In the genomic region with DNA sequence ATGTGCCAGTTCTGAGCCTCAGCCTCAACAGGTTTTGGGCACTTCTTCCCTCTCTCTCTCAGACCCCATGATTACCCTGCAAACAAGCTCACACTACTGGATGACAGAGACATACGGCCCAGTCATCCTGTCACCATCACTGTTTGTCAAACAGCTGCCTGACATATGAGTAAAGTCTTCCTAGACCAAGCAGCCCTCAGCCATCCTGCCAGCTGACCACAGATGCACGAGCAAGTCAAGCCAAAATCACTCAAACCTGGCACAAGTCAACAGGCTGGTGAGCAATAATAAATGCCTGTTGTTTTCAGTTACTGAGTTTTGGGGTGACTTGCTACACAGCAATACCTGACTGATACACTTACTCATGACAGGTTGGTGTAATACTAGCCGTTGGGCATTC, we compare ENCODE assay signal across 1 cellular context.
TF ChIP-seq lines count a peak whose summit lies in the region.

No MANE protein-coding gene starts in this region.

TF ChIP-seq in GM12878, 131 proteins besides CTCF, POLR2A, EP300 and RAD21 (continued from another document):
- TF ChIP-seq, protein P1, sequence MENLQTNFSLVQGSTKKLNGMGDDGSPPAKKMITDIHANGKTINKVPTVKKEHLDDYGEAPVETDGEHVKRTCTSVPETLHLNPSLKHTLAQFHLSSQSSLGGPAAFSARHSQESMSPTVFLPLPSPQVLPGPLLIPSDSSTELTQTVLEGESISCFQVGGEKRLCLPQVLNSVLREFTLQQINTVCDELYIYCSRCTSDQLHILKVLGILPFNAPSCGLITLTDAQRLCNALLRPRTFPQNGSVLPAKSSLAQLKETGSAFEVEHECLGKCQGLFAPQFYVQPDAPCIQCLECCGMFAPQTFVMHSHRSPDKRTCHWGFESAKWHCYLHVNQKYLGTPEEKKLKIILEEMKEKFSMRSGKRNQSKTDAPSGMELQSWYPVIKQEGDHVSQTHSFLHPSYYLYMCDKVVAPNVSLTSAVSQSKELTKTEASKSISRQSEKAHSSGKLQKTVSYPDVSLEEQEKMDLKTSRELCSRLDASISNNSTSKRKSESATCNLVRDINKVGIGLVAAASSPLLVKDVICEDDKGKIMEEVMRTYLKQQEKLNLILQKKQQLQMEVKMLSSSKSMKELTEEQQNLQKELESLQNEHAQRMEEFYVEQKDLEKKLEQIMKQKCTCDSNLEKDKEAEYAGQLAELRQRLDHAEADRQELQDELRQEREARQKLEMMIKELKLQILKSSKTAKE (IDR thresholded peaks at IDR 0.05; ENCODE audit: low read depth, poor library complexity, severe bottlenecking), result no peak
- TF ChIP-seq, protein P2, sequence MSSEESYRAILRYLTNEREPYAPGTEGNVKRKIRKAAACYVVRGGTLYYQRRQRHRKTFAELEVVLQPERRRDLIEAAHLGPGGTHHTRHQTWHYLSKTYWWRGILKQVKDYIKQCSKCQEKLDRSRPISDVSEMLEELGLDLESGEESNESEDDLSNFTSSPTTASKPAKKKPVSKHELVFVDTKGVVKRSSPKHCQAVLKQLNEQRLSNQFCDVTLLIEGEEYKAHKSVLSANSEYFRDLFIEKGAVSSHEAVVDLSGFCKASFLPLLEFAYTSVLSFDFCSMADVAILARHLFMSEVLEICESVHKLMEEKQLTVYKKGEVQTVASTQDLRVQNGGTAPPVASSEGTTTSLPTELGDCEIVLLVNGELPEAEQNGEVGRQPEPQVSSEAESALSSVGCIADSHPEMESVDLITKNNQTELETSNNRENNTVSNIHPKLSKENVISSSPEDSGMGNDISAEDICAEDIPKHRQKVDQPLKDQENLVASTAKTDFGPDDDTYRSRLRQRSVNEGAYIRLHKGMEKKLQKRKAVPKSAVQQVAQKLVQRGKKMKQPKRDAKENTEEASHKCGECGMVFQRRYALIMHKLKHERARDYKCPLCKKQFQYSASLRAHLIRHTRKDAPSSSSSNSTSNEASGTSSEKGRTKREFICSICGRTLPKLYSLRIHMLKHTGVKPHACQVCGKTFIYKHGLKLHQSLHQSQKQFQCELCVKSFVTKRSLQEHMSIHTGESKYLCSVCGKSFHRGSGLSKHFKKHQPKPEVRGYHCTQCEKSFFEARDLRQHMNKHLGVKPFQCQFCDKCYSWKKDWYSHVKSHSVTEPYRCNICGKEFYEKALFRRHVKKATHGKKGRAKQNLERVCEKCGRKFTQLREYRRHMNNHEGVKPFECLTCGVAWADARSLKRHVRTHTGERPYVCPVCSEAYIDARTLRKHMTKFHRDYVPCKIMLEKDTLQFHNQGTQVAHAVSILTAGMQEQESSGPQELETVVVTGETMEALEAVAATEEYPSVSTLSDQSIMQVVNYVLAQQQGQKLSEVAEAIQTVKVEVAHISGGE (CRISPR knock-in tag; IDR thresholded peaks at IDR 0.05), result no peak
- TF ChIP-seq BHLHE40 (IDR thresholded peaks at IDR 0.05; ENCODE audit: borderline replicate concordance in 1 of 2, low read depth in 2 of 2, low read length in 1 of 2) (0 out of 4 replicates have a peak, but pooled peaks of 1 of the 2 experiments have one; percentile 12), NFIC (IDR thresholded peaks at IDR 0.05; ENCODE audit: low read depth, low read length) (0 out of 2 replicates have a peak, but pooled peaks have one; percentile 37), TARDBP (IDR thresholded peaks at IDR 0.05; ENCODE audit: borderline replicate concordance) (no peak), CBX3 (IDR thresholded peaks at IDR 0.05; ENCODE audit: borderline replicate concordance, low read depth) (no peak), SMARCA5 (IDR thresholded peaks at IDR 0.05) (no peak), MTA3 (IDR thresholded peaks at IDR 0.05; ENCODE audit: borderline replicate concordance, low read length) (no peak)
- TF ChIP-seq, protein P3, sequence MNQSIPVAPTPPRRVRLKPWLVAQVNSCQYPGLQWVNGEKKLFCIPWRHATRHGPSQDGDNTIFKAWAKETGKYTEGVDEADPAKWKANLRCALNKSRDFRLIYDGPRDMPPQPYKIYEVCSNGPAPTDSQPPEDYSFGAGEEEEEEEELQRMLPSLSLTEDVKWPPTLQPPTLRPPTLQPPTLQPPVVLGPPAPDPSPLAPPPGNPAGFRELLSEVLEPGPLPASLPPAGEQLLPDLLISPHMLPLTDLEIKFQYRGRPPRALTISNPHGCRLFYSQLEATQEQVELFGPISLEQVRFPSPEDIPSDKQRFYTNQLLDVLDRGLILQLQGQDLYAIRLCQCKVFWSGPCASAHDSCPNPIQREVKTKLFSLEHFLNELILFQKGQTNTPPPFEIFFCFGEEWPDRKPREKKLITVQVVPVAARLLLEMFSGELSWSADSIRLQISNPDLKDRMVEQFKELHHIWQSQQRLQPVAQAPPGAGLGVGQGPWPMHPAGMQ (IDR thresholded peaks at IDR 0.05; ENCODE audit: borderline replicate concordance), result no peak
- TF ChIP-seq, protein P4, sequence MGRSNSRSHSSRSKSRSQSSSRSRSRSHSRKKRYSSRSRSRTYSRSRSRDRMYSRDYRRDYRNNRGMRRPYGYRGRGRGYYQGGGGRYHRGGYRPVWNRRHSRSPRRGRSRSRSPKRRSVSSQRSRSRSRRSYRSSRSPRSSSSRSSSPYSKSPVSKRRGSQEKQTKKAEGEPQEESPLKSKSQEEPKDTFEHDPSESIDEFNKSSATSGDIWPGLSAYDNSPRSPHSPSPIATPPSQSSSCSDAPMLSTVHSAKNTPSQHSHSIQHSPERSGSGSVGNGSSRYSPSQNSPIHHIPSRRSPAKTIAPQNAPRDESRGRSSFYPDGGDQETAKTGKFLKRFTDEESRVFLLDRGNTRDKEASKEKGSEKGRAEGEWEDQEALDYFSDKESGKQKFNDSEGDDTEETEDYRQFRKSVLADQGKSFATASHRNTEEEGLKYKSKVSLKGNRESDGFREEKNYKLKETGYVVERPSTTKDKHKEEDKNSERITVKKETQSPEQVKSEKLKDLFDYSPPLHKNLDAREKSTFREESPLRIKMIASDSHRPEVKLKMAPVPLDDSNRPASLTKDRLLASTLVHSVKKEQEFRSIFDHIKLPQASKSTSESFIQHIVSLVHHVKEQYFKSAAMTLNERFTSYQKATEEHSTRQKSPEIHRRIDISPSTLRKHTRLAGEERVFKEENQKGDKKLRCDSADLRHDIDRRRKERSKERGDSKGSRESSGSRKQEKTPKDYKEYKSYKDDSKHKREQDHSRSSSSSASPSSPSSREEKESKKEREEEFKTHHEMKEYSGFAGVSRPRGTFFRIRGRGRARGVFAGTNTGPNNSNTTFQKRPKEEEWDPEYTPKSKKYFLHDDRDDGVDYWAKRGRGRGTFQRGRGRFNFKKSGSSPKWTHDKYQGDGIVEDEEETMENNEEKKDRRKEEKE (IDR thresholded peaks at IDR 0.05), result no peak
TF ChIP-seq in GM12878: peak in this region for 2.
